Comparison of ENCODE assay signal across 29 cellular contexts in genomic region chr18:78833833-78834232, GRCh38.
"Had no signal": no experiment of that assay in that cellular context is flagged by ENCODE, and none has a peak within 500 bp of the region (broad histone marks: within the 10 kb centered on the region; RNA-seq: fewer than 3 reads in every experiment).

No MANE protein-coding gene starts in this region.

- ATAC-seq: naive thymus-derived CD8-positive, alpha-beta T cell; natural killer cell treated with Interleukin-12 subunit alpha and Interleukin-12 subunit beta and Interleukin-15 and Interleukin-18, amount 100 ng/mL, for 72 hours; psoas muscle; right cardiac atrium; right lobe of liver; stimulated activated effector memory CD8-positive, alpha-beta T cell treated with anti-CD3 and anti-CD28 coated beads, Interleukin-12 subunit alpha, Interleukin-12 subunit beta, amount 100 ng/mL, for 72 hours; stimulated activated naive B cell treated with anti-CD40 and anti-IgM and Interleukin-4, amounts not matched to agents 10 μg/mL and 1 μg/mL and 100 μg/mL, for 72 hours had no signal

- H3K27ac ChIP-seq: ovary, parathyroid adenoma, psoas muscle, right lobe of liver, sigmoid colon, stomach, thoracic aorta, thyroid gland, tibial nerve, upper lobe of left lung had no signal

- H3K36me3 Mint-ChIP-seq: naive thymus-derived CD8-positive, alpha-beta T cell; natural killer cell treated with Interleukin-12 subunit alpha and Interleukin-12 subunit beta and Interleukin-15 and Interleukin-18, amount 100 ng/mL, for 72 hours; stimulated activated effector memory CD8-positive, alpha-beta T cell treated with anti-CD3 and anti-CD28 coated beads, Interleukin-12 subunit alpha, Interleukin-12 subunit beta, amount 100 ng/mL, for 72 hours; stimulated activated naive B cell treated with anti-CD40 and anti-IgM and Interleukin-4, amounts not matched to agents 10 μg/mL and 1 μg/mL and 100 μg/mL, for 72 hours had no signal

- H3K27me3 ChIP-seq: ovary, right lobe of liver, sigmoid colon, thyroid gland, tibial nerve, upper lobe of left lung had no signal

- H3K4me1 ChIP-seq: parathyroid adenoma, psoas muscle, right lobe of liver, sigmoid colon, stomach, thyroid gland, tibial nerve, upper lobe of left lung had no signal

- H2AFZ ChIP-seq: parathyroid adenoma had no signal

- H3K27ac Mint-ChIP-seq: naive thymus-derived CD8-positive, alpha-beta T cell; natural killer cell treated with Interleukin-12 subunit alpha and Interleukin-12 subunit beta and Interleukin-15 and Interleukin-18, amount 100 ng/mL, for 72 hours; nephron progenitor cell; progenitor cell of endocrine pancreas; stimulated activated effector memory CD8-positive, alpha-beta T cell treated with anti-CD3 and anti-CD28 coated beads, Interleukin-12 subunit alpha, Interleukin-12 subunit beta, amount 100 ng/mL, for 72 hours; stimulated activated naive B cell treated with anti-CD40 and anti-IgM and Interleukin-4, amounts not matched to agents 10 μg/mL and 1 μg/mL and 100 μg/mL, for 72 hours; stimulated activated naive CD8-positive, alpha-beta T cell treated with anti-CD3 and anti-CD28 coated beads, Interleukin-15, Interleukin-2, amounts not matched to agents 100 ng/mL and 50 ng/mL, for 24 hours had no signal

- H3K9me3 ChIP-seq: ovary, psoas muscle, right lobe of liver, sigmoid colon, stomach, thoracic aorta, thyroid gland, upper lobe of left lung had no signal

- H3K9me3 Mint-ChIP-seq: nephron progenitor cell; stimulated activated effector memory CD8-positive, alpha-beta T cell treated with anti-CD3 and anti-CD28 coated beads, Interleukin-12 subunit alpha, Interleukin-12 subunit beta, amount 100 ng/mL, for 72 hours had no signal

- H3K4me3 Mint-ChIP-seq: naive thymus-derived CD8-positive, alpha-beta T cell; natural killer cell treated with Interleukin-12 subunit alpha and Interleukin-12 subunit beta and Interleukin-15 and Interleukin-18, amount 100 ng/mL, for 72 hours; nephron progenitor cell; neural crest cell; stimulated activated effector memory CD8-positive, alpha-beta T cell treated with anti-CD3 and anti-CD28 coated beads, Interleukin-12 subunit alpha, Interleukin-12 subunit beta, amount 100 ng/mL, for 72 hours; stimulated activated naive B cell treated with anti-CD40 and anti-IgM and Interleukin-4, amounts not matched to agents 10 μg/mL and 1 μg/mL and 100 μg/mL, for 72 hours; stimulated activated naive CD8-positive, alpha-beta T cell treated with anti-CD3 and anti-CD28 coated beads, Interleukin-15, Interleukin-2, amounts not matched to agents 100 ng/mL and 50 ng/mL, for 24 hours had no signal

- H3K36me3 ChIP-seq: ovary, right lobe of liver, sigmoid colon, stomach, thoracic aorta, thyroid gland, tibial nerve, upper lobe of left lung had no signal

- H3K4me1 Mint-ChIP-seq: naive thymus-derived CD8-positive, alpha-beta T cell; nephron progenitor cell; stimulated activated effector memory CD8-positive, alpha-beta T cell treated with anti-CD3 and anti-CD28 coated beads, Interleukin-12 subunit alpha, Interleukin-12 subunit beta, amount 100 ng/mL, for 72 hours; stimulated activated naive B cell treated with anti-CD40 and anti-IgM and Interleukin-4, amounts not matched to agents 10 μg/mL and 1 μg/mL and 100 μg/mL, for 72 hours had no signal

- H3K9ac ChIP-seq: parathyroid adenoma had no signal

- H3K79me2 ChIP-seq: parathyroid adenoma had no signal

- FAIRE-seq: small intestine, urothelium cell line had no signal

- H3K4me3 ChIP-seq: ovary, psoas muscle, right lobe of liver, sigmoid colon, stomach, thoracic aorta, thyroid gland, tibial nerve, upper lobe of left lung had no signal

- DNase-seq: naive thymus-derived CD8-positive, alpha-beta T cell; nephron progenitor cell; occipital lobe; ovary; posterior cingulate gyrus; psoas muscle; right cardiac atrium; right lobe of liver; sigmoid colon; small intestine; stimulated activated CD4-positive, alpha-beta T cell treated with anti-CD3 and anti-CD28 coated beads, Interleukin-15, amount 100 ng/mL, for 24 hours; stimulated activated CD4-positive, alpha-beta T cell treated with anti-CD3 and anti-CD28 coated beads, Interleukin-2, amount 100 ng/mL, for 24 hours; stimulated activated CD4-positive, alpha-beta T cell treated with anti-CD3 and anti-CD28 coated beads, Interleukin-2, amount 100 ng/mL, for 48 hours; stimulated activated CD4-positive, alpha-beta T cell treated with anti-CD3 and anti-CD28 coated beads, Interleukin-4, amount 100 ng/mL, for 24 hours; stimulated activated naive B cell treated with anti-CD40 and anti-IgM and Interleukin-4, amounts not matched to agents 10 μg/mL and 1 μg/mL and 100 μg/mL, for 72 hours; stimulated activated naive CD4-positive, alpha-beta T cell treated with Interleukin-2 at 50 U/mL for 16 hours; stomach; thyroid gland; trophoblast cell had no signal

- H3K27me3 Mint-ChIP-seq: stimulated activated naive CD8-positive, alpha-beta T cell treated with anti-CD3 and anti-CD28 coated beads, Interleukin-15, Interleukin-2, amounts not matched to agents 100 ng/mL and 50 ng/mL, for 24 hours had no signal
